ENCODE assay signal across 22 cellular contexts in the genomic region with DNA sequence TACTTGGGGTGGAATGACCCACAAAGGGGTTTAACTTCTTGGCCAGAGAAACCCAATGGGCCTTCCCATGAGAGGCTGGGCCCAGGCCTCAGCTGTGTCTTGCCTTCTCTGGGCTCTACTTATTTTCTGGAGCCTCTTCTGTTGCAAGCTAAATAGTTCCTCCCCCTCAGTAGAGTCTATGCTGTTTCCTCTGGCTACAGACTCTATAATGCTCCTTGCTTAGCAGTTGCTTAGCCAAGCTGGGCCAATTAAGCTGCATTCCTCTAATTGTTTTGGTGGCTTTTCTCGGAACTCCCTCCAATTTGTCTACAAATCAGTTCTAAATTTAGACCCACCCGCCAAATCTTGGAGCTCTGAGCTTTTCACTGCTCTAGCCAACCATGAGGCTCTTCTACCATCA.
"Had no signal": no experiment of that assay in that cellular context is flagged by ENCODE, and none has a peak within 500 bp of the region (broad histone marks: within the 10 kb centered on the region; RNA-seq: fewer than 3 reads in every experiment).

No MANE protein-coding gene starts in this region.

- H3K9me3 Mint-ChIP-seq: activated naive CD4-positive, alpha-beta T cell treated with anti-CD3 and anti-CD28 coated beads, Interleukin-2, amount 50 U/mL, for 72 hours; activated naive CD8-positive, alpha-beta T cell treated with anti-CD3 and anti-CD28 coated beads, Interleukin-2, amount 50 U/mL, for 24 hours; brain; central memory CD8-positive, alpha-beta T cell had no signal

- H3K36me3 Mint-ChIP-seq: activated naive CD4-positive, alpha-beta T cell treated with anti-CD3 and anti-CD28 coated beads, Interleukin-2, amount 50 U/mL, for 72 hours; brain had no signal

- H3K4me3 ChIP-seq: SK-N-MC had no signal

- H3K4me3 Mint-ChIP-seq: activated CD8-positive, alpha-beta T cell treated with anti-CD3 and anti-CD28 coated beads, Interleukin-2, amount 10 ng/mL, durations not matched to agents 7 days and 5 days; activated naive CD8-positive, alpha-beta T cell treated with anti-CD3 and anti-CD28 coated beads, Interleukin-2, amount 50 U/mL, for 24 hours; central memory CD8-positive, alpha-beta T cell had no signal

- DNase-seq: activated CD4-positive, alpha-beta T cell treated with anti-CD3 and anti-CD28 coated beads for 4 hours; activated CD8-positive, alpha-beta memory T cell treated with anti-CD3 and anti-CD28 coated beads, Interleukin-2, amount 50 U/mL, for 48 hours; activated CD8-positive, alpha-beta T cell treated with anti-CD3 and anti-CD28 coated beads, Interleukin-2, amount 10 ng/mL, durations not matched to agents 7 days and 5 days; activated naive CD4-positive, alpha-beta T cell treated with Interleukin-2 at 50 U/mL for 16 hours; activated naive CD8-positive, alpha-beta T cell treated with anti-CD3 and anti-CD28 coated beads, Interleukin-2, amount 50 U/mL, for 24 hours; activated T-cell treated with anti-CD3 and anti-CD28 coated beads, Interleukin-2, amount 50 U/mL, for 1 hour; amniotic stem cell; Karpas-422; NCI-H1092; NCI-H1417; NCI-H1930; NCI-H2171 treated with DMSO at 0.1 percent for 48 hours; NCI-H226; NCI-H526; NCI-H82; RPMI8226; T-helper 1 cell; WERI-Rb-1 had no signal

- H3K27ac Mint-ChIP-seq: activated CD8-positive, alpha-beta T cell treated with anti-CD3 and anti-CD28 coated beads, Interleukin-2, amount 10 ng/mL, durations not matched to agents 7 days and 5 days; activated naive CD4-positive, alpha-beta T cell treated with anti-CD3 and anti-CD28 coated beads, Interleukin-2, amount 50 U/mL, for 72 hours; activated naive CD8-positive, alpha-beta T cell treated with anti-CD3 and anti-CD28 coated beads, Interleukin-2, amount 50 U/mL, for 24 hours had no signal

- H3K4me1 Mint-ChIP-seq: activated naive CD8-positive, alpha-beta T cell treated with anti-CD3 and anti-CD28 coated beads, Interleukin-2, amount 50 U/mL, for 24 hours; central memory CD8-positive, alpha-beta T cell had no signal
